ENCODE assay signal across 28 cellular contexts in the genomic region with DNA sequence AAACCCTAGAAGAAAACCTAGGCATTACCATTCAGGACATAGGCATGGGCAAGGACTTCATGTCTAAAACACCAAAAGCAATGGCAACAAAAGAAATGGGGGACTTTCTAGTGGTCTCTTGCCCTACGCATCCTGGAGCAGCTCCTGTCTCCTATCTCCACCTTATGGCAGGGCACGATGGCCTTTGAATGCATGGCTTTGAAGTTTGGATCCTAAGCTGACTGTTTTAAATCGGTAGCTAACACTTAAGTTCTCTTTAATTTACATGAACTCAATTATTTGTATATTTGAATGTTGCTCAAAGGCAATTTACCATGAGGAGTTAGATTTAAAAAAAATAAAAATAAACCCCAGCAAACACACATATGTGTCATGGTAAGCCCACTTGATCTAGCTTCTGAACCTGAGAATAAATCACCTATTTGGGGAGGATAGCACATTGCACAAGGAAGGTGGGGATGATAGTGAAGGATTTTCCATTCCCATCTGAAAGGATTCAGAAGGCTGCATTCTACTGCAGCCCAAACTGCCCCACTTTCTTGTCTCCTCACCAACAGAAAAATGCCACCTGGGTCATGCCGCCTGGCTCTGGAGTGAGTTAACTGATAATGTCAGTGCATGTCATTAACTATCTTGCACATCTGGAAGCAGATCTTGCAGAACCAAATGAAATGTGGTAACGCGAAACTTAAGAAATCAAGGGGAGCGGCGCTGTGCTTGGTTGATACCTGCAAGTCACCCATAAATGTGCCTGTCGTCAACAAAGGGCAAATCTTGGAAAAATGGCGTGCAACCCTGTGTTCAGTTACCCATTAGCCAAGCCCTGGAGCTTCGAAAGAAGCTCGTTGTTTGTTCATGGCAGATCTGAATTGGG. TPM values are rescaled to one million over a fixed set of nuclear protein-coding genes. Genes with fewer than 3 reads are reported as not detected.
A peak's percentile ranks its signal among the peaks of the same experiment; 100 is the strongest.
DNase-seq lines count a peak whose midpoint lies in the region; ATAC-seq, FAIRE-seq and TF ChIP-seq lines count a peak whose summit lies in the region.
"Had no signal": no experiment of that assay in that cellular context is flagged by ENCODE, and none has a peak within 500 bp of the region (broad histone marks: within the 10 kb centered on the region; RNA-seq: fewer than 3 reads in every experiment).

No MANE protein-coding gene starts in this region.

- no peak overlapping the region for H3K4me3 ChIP-seq in A549
- H3K4me3 ChIP-seq in PC-3 (ENCODE audit: low read length), result no peak overlapping the region
- no peak overlapping the region for H3K4me3 ChIP-seq in endodermal cell (ENCODE audit: low read length)
- H3K4me3 ChIP-seq: breast epithelium, heart left ventricle, ovary, right atrium auricular region, testis, uterus had no signal

- H3K9me2 ChIP-seq in PC-3 (replicated peaks; ENCODE audit: low read length), result no peaks in the 10 kb centered on the region

- DNase-seq in A549 (ENCODE audit: low read depth in 1 of 2, low spot score in 1 of 2) (no peak), PC-3 (no peak), endodermal cell (peak; percentile 43), lung microvascular endothelial cell (ENCODE audit: low read depth in 2 of 2) (peak; percentile 31 to 62), KBM-7 (no peak), SW480 (ENCODE audit: low spot score) (no peak), HUDEP-2 (lab: John Stamatoyannopoulos, UW; ENCODE audit: unreplicated experiment in 76 of 76) (no peak)
- DNase-seq: activated CD4-positive, alpha-beta T cell treated with anti-CD3 and anti-CD28 coated beads, Interleukin-2, amount 50 U/mL, for 4 hours; activated gamma-delta T cell treated with Interleukin-2 at 50 U/mL for 16 hours; activated T-cell treated with anti-CD3 and anti-CD28 coated beads for 4 hours; C1 segment of cervical spinal cord; heart left ventricle; left cardiac atrium; naive thymus-derived CD4-positive, alpha-beta T cell; NCI-H1092 treated with DMSO at 0.1 percent for 48 hours; NCI-H1930; ovary; stimulated activated CD4-positive, alpha-beta T cell treated with anti-CD3 and anti-CD28 coated beads, Interleukin-4, amount 100 ng/mL, for 1 hour; stimulated activated naive B cell treated with anti-CD40 and anti-IgM and Interleukin-4, amounts not matched to agents 10 μg/mL and 1 μg/mL and 100 μg/mL, for 72 hours; T-helper 9 cell; testis; uterus had no signal

- no peak for TF ChIP-seq EP300 in A549 (IDR thresholded peaks at IDR 0.05)

- H3K36me3 Mint-ChIP-seq in endodermal cell (ENCODE audit: low read depth), result peaks cover 19% of the 10 kb centered on the region

- WGBS in A549 (ENCODE audit: missing lambda C conversion rate), result 76% methylated on average over 12 of the region's 12 CpGs
- 91 to 100% methylated on average over 7 to 12 of the region's 12 CpGs for WGBS in endodermal cell (ENCODE audit: insufficient coverage in 1 of 2, insufficient read length in 1 of 2), 2 experiments

- no peaks in the 10 kb centered on the region for H3K9me3 ChIP-seq in A549
- no peaks in the 10 kb centered on the region for H3K9me3 ChIP-seq in PC-3 (ENCODE audit: low read length)
- no peaks in the 10 kb centered on the region for H3K9me3 ChIP-seq in endodermal cell (ENCODE audit: control insufficient read depth, low read length)
- H3K9me3 ChIP-seq: breast epithelium, heart left ventricle, ovary, right atrium auricular region, testis, uterus had no signal

- H3K79me2 ChIP-seq in PC-3 (ENCODE audit: low read length), result no peaks in the 10 kb centered on the region

- FAIRE-seq in A549 (lab: Jason Lieb, UNC), result no peak
- FAIRE-seq: H54 had no signal

- H4K20me1 ChIP-seq in PC-3 (ENCODE audit: low read length), result no peaks in the 10 kb centered on the region

- TF ChIP-seq CTCF in A549 (IDR thresholded peaks at IDR 0.05) (no peak), PC-3 (conservative IDR thresholded peaks at IDR 0.05; ENCODE audit: low read depth, low read length) (no peak), endodermal cell (conservative IDR thresholded peaks at IDR 0.05) (no peak)

- peaks cover 23% of the 10 kb centered on the region for H3K4me1 Mint-ChIP-seq in endodermal cell

- no TSS peak for BruUV-seq in PC-3 (replicated peaks; lab: Mats Ljungman, UMichigan)

- in situ Hi-C loops in KBM-7 (cut with MboI; ENCODE audit: low pct_unique_long_range_greater_than_20kb, low sequenced_read_pairs), result no loop called here

- H3K27me3 Mint-ChIP-seq in endodermal cell (ENCODE audit: insufficient read depth), result no peaks in the 10 kb centered on the region
- H3K27me3 Mint-ChIP-seq: naive thymus-derived CD4-positive, alpha-beta T cell; stimulated activated naive B cell treated with anti-CD40 and anti-IgM and Interleukin-4, amounts not matched to agents 10 μg/mL and 1 μg/mL and 100 μg/mL, for 72 hours had no signal

- no peaks in the 10 kb centered on the region for H3F3A ChIP-seq in PC-3 (ENCODE audit: low read length, unreplicated experiment)

- no peak for TF ChIP-seq RAD21 in A549 (conservative IDR thresholded peaks at IDR 0.05 in 1 of 2, IDR thresholded peaks at IDR 0.05 in 1 of 2)

- no peaks in the 10 kb centered on the region for H3K9me3 Mint-ChIP-seq in endodermal cell
- H3K9me3 Mint-ChIP-seq: mesothelial cell of epicardium; stimulated activated naive B cell treated with anti-CD40 and anti-IgM and Interleukin-4, amounts not matched to agents 10 μg/mL and 1 μg/mL and 100 μg/mL, for 72 hours; WTC11 had no signal

- H3K9ac ChIP-seq in PC-3 (ENCODE audit: low read length) (no peak overlapping the region), endodermal cell (ENCODE audit: extremely low read depth, low read length, poor library complexity, severe bottlenecking) (no peak overlapping the region)

- ATAC-seq in A549, result peak; percentile 2; a peak in 2 of 6 replicates
- no peak for ATAC-seq in PC-3
- no peak for ATAC-seq in HG03175 (IDR thresholded peaks at IDR 0.05; ENCODE audit: unreplicated experiment)
- ATAC-seq: heart left ventricle; left cardiac atrium; naive thymus-derived CD4-positive, alpha-beta T cell; stimulated activated naive B cell treated with anti-CD40 and anti-IgM and Interleukin-4, amounts not matched to agents 10 μg/mL and 1 μg/mL and 100 μg/mL, for 72 hours; WTC11 had no signal

- H3K4me2 ChIP-seq in A549, result no peak overlapping the region
- H3K4me2 ChIP-seq in PC-3 (ENCODE audit: low read length), result no peak overlapping the region

- peaks cover 28% of the 10 kb centered on the region for H3K4me1 ChIP-seq in A549
- peaks cover 26% of the 10 kb centered on the region for H3K4me1 ChIP-seq in PC-3 (ENCODE audit: insufficient read depth, low read length)
- peaks cover 6% of the 10 kb centered on the region for H3K4me1 ChIP-seq in endodermal cell (ENCODE audit: control insufficient read depth, insufficient read depth, low read length)

- POLR2A ChIA-PET in A549 (lab: Yijun Ruan, JAX) (no interaction called here), PC-3 (lab: Charles Lee; ENCODE audit: unreplicated experiment) (no interaction called here)

- TF ChIP-seq POLR2A in A549 (IDR thresholded peaks at IDR 0.05; ENCODE audit: low read length), result no peak

- intact Hi-C loops in PC-3 (cut with micrococcal nuclease), result no loop called here

- H3K27ac ChIP-seq in A549, result no peak overlapping the region
- H3K27ac ChIP-seq in PC-3 (ENCODE audit: low read length), result 0 out of 2 replicates have a peak overlapping the region, but pooled peaks have one; percentile 4
- H3K27ac ChIP-seq in endodermal cell (ENCODE audit: low read depth, low read length), result no peak overlapping the region
- H3K27ac ChIP-seq: breast epithelium, ovary, testis had no signal

- H3K36me3 ChIP-seq in PC-3 (ENCODE audit: low read depth, low read length), result peaks cover 3% of the 10 kb centered on the region; the same call in 1 of the 2 replicates
- peaks cover 27% of the 10 kb centered on the region for H3K36me3 ChIP-seq in endodermal cell (ENCODE audit: control insufficient read depth, insufficient read depth, low read length)
- H3K36me3 ChIP-seq: breast epithelium, ovary, uterus had no signal

- H3K27me3 ChIP-seq in PC-3 (ENCODE audit: low read length) (no peaks in the 10 kb centered on the region), endodermal cell (ENCODE audit: control insufficient read depth, insufficient read depth, low read length, poor library complexity, severe bottlenecking) (no peaks in the 10 kb centered on the region)
- H3K27me3 ChIP-seq: breast epithelium, heart left ventricle, ovary, right atrium auricular region, testis, uterus had no signal

- no peak overlapping the region for H3K27ac Mint-ChIP-seq in endodermal cell
- H3K27ac Mint-ChIP-seq: stimulated activated naive B cell treated with anti-CD40 and anti-IgM and Interleukin-4, amounts not matched to agents 10 μg/mL and 1 μg/mL and 100 μg/mL, for 72 hours; WTC11 had no signal

- no peak overlapping the region for H3K4me3 Mint-ChIP-seq in endodermal cell
- H3K4me3 Mint-ChIP-seq: mesothelial cell of epicardium; naive thymus-derived CD4-positive, alpha-beta T cell; stimulated activated naive B cell treated with anti-CD40 and anti-IgM and Interleukin-4, amounts not matched to agents 10 μg/mL and 1 μg/mL and 100 μg/mL, for 72 hours; WTC11 had no signal

- H2AFZ ChIP-seq in PC-3 (ENCODE audit: low read length), result no peak overlapping the region

- CTCF ChIA-PET in A549 (lab: Yijun Ruan, JAX), result interaction anchor here (1.0 to 1.5 kb wide), 6 partner anchors 8 to 579 kb away, joined by 3 to 4 read pairs (median 3); no protein-coding TSS in a partner anchor
- CTCF ChIA-PET in PC-3 (lab: Charles Lee), result no interaction called here

TF ChIP-seq in A549, 52 proteins besides CTCF, POLR2A, EP300 and RAD21:
- TF ChIP-seq POLR2AphosphoS2 (conservative IDR thresholded peaks at IDR 0.05; ENCODE audit: low read length), result peak; percentile 95
- TF ChIP-seq, protein P1, sequence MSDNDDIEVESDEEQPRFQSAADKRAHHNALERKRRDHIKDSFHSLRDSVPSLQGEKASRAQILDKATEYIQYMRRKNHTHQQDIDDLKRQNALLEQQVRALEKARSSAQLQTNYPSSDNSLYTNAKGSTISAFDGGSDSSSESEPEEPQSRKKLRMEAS (IDR thresholded peaks at IDR 0.05), result no peak

RNA-seq across cellular contexts. Expression of gene KLF6, which starts 12.4 kb away (rescaled TPM):
- 71.5 and 86.8 TPM in 2 replicates for polyA plus RNA-seq in A549 (2011; rRNA removed)
- polyA plus RNA-seq in A549 (2012; cell fraction: cytosol; rRNA removed), result 67.2 and 78.1 TPM in 2 replicates
- 193 and 204 TPM in 2 replicates for polyA plus RNA-seq in A549 (2012; cell fraction: nucleus; rRNA removed)
- 30.5 to 31.9 TPM (median 30.6 TPM) in 3 replicates for polyA plus RNA-seq in A549 (2017; fragmentation: RNase III; extraction: RNeasy Plus Mini Kit Qiagen cat#74134 plus additional on column Dnase treatment)
- 384 and 462 TPM in 2 replicates for polyA minus RNA-seq in A549 (2011; rRNA and poly(A)+ RNA removed)
- 94.5 and 112 TPM in 2 replicates for total RNA-seq in PC-3 (2014; rRNA removed)
- 10 to 100 TPM; 59.0 to 71.2 TPM for total RNA-seq in endodermal cell
- 36.4 TPM for polyA plus RNA-seq in endodermal cell (2013, experiment 1 of 2)
- polyA plus RNA-seq in endodermal cell (2013, experiment 2 of 2), result 43.6 TPM
- total RNA-seq in lung microvascular endothelial cell, result 63.2 and 170 TPM in 2 replicates

Comparison
In these comparisons a context has a peak if more than half of its experiments do, and no peak if none do; other contexts are left out.
1. ATAC-seq: peak in A549 (2 of 2); none in PC-3 (single experiment) and HG03175 (single experiment).
2. DNase-seq: peak in endodermal cell (single experiment) and lung microvascular endothelial cell (2 of 2); none in A549 (0 of 2), PC-3 (single experiment), KBM-7 (single experiment), SW480 (single experiment) and HUDEP-2 (0 of 76).